1 cellular context compared by ENCODE assay signal in genomic region chr7:136877990-136878389, GRCh38.
TF ChIP-seq lines count a peak whose summit lies in the region.

No MANE protein-coding gene starts in this region.

TF ChIP-seq in IMR-90, 13 proteins besides CTCF, POLR2A, EP300 and RAD21 (continued from another document):
- TF ChIP-seq FOS (IDR thresholded peaks at IDR 0.05; ENCODE audit: low read depth, low read length) (no peak), SMC3 (IDR thresholded peaks at IDR 0.05; ENCODE audit: low read depth, low read length) (no peak), MXI1 (IDR thresholded peaks at IDR 0.05; ENCODE audit: borderline replicate concordance, low read depth, low read length) (no peak), MAFK (IDR thresholded peaks at IDR 0.05; ENCODE audit: low read depth, low read length) (no peak), RFX5 (IDR thresholded peaks at IDR 0.05; ENCODE audit: low read depth, low read length) (no peak)
